18 cellular contexts compared by ENCODE assay signal in the genomic region with DNA sequence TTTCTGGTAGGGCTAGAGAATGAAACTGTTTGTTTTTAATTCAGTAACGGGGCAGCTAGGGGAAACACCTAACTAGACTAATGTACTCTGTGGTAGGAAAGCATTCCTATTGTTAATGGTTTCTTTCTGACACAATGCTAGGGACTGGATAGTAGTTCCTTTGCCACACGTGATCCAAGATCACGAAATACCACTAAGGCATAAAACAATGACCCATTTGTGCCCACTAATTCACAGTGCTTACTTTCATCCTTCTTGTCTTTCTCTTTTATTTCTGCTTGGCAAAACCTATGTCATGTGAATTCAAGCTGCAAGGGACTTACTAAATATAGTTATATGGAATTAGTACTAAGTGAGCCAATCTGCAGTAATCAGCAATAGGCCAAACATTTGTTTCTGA.
DNase-seq lines count a peak whose midpoint lies in the region; ATAC-seq, FAIRE-seq and TF ChIP-seq lines count a peak whose summit lies in the region.
"Had no signal": no experiment of that assay in that cellular context is flagged by ENCODE, and none has a peak within 500 bp of the region (broad histone marks: within the 10 kb centered on the region; RNA-seq: fewer than 3 reads in every experiment).

No MANE protein-coding gene starts in this region.

- no peaks in the 10 kb centered on the region for H3K36me3 ChIP-seq in astrocyte (ENCODE audit: insufficient read depth, low read length)
- H3K36me3 ChIP-seq: HAP-1 had no signal

- H3K27me3 Mint-ChIP-seq in astrocyte (ENCODE audit: low read depth, unreplicated experiment), result no peaks in the 10 kb centered on the region
- H3K27me3 Mint-ChIP-seq: CD4-positive, CD25-positive, alpha-beta regulatory T cell had no signal

- no peak for TF ChIP-seq CTCF in astrocyte (IDR thresholded peaks at IDR 0.05; ENCODE audit: insufficient read depth, low read depth, low read length)

- ATAC-seq in GM18517 (IDR thresholded peaks at IDR 0.05; ENCODE audit: unreplicated experiment), result no peak
- ATAC-seq: CD8-positive, alpha-beta T cell; GM12878; GM23338 had no signal

- no peaks in the 10 kb centered on the region for H3K4me1 ChIP-seq in astrocyte (ENCODE audit: insufficient read depth, low read length)
- H3K4me1 ChIP-seq: HAP-1 had no signal

- H3K79me2 ChIP-seq in astrocyte (ENCODE audit: insufficient read depth, low read length), result no peaks in the 10 kb centered on the region

- DNase-seq in HT1080 (ENCODE audit: low read depth) (peak; percentile 23), astrocyte (ENCODE audit: low read depth) (peak; percentile 3), renal cortical epithelial cell (ENCODE audit: low read depth) (peak; percentile 11), NCI-H1092 (lab: John Stamatoyannopoulos, UW) (no peak), HCEC 1CT (no peak), NCI-H146 (lab: John Stamatoyannopoulos, UW) (no peak)
- DNase-seq: C1 segment of cervical spinal cord; CD4-positive, CD25-positive, alpha-beta regulatory T cell; CD8-positive, alpha-beta T cell; DMS 273 treated with DMSO at 0.1 percent for 48 hours; DMS79; EL; GDM1 had no signal

- no peak overlapping the region for H3K27ac Mint-ChIP-seq in astrocyte (ENCODE audit: unreplicated experiment)
- H3K27ac Mint-ChIP-seq: CD4-positive, CD25-positive, alpha-beta regulatory T cell; CD8-positive, alpha-beta T cell; GM23338 had no signal

- no peaks in the 10 kb centered on the region for H3K4me1 Mint-ChIP-seq in astrocyte (ENCODE audit: low read depth, unreplicated experiment)
- H3K4me1 Mint-ChIP-seq: CD4-positive, CD25-positive, alpha-beta regulatory T cell; GM23338 had no signal

- no peaks in the 10 kb centered on the region for H3K36me3 Mint-ChIP-seq in astrocyte (ENCODE audit: low read depth, unreplicated experiment)
- H3K36me3 Mint-ChIP-seq: CD4-positive, CD25-positive, alpha-beta regulatory T cell; CD8-positive, alpha-beta T cell had no signal

- H3K4me3 ChIP-seq in astrocyte (ENCODE audit: insufficient read depth, low read depth, low read length), result no peak overlapping the region
- H3K4me3 ChIP-seq: GM12878, GM23338, HAP-1 had no signal

- FAIRE-seq in astrocyte (lab: Jason Lieb, UNC), result no peak
- FAIRE-seq: D721Med, GM12878 had no signal

- no peaks in the 10 kb centered on the region for H4K20me1 ChIP-seq in astrocyte (ENCODE audit: insufficient read depth, low read length)

- no peak overlapping the region for H3K9ac ChIP-seq in astrocyte (ENCODE audit: low read length)

- no peaks in the 10 kb centered on the region for H3K9me3 Mint-ChIP-seq in astrocyte (ENCODE audit: unreplicated experiment)
- H3K9me3 Mint-ChIP-seq: GM23338 had no signal

- H3K9me3 ChIP-seq in astrocyte (ENCODE audit: insufficient read depth, low read depth, low read length), result no peaks in the 10 kb centered on the region
- H3K9me3 ChIP-seq: HAP-1 had no signal

- no peaks in the 10 kb centered on the region for H3K27me3 ChIP-seq in astrocyte (ENCODE audit: insufficient read depth, low read length)

- H3K27ac ChIP-seq in astrocyte (ENCODE audit: low read depth, low read length), result no peak overlapping the region

- no peak overlapping the region for H2AFZ ChIP-seq in astrocyte (ENCODE audit: low read depth, low read length)
- H2AFZ ChIP-seq: GM23338 had no signal

- no peak overlapping the region for H3K4me2 ChIP-seq in astrocyte (ENCODE audit: low read length)
- H3K4me2 ChIP-seq: GM23338 had no signal

- H3K4me3 Mint-ChIP-seq in astrocyte (ENCODE audit: unreplicated experiment), result no peak overlapping the region
- H3K4me3 Mint-ChIP-seq: CD4-positive, CD25-positive, alpha-beta regulatory T cell; CD8-positive, alpha-beta T cell; GM23338 had no signal

Comparison
In these comparisons a context has a peak if more than half of its experiments do, and no peak if none do; other contexts are left out.
1. DNase-seq: peak in HT1080 (single experiment), astrocyte (single experiment) and renal cortical epithelial cell (single experiment); none in NCI-H1092 (single experiment), HCEC 1CT (single experiment) and NCI-H146 (single experiment).